2 cellular contexts compared by ENCODE assay signal in the genomic region with DNA sequence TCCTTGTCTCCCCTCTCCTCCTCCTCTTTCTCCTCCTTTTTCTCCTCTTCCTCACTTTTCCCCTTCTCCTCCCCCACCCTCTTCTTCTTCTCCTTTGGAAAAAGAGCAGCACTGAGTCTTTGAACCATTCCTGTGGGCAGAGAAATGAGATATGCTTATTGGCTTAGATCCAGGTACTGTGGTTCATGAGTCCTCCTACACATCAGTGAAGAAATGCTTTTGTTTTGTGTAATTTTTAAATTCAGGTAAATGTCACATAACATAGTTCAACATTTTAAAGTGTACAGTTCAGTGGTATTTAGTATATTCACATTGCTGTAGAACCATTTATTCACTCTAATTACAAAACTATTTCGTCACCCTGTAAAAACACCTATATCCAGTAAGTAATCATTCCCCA.
TF ChIP-seq lines count a peak whose summit lies in the region.

No MANE protein-coding gene starts in this region.

TF ChIP-seq in HepG2, 621 proteins besides CTCF, POLR2A, EP300 and RAD21:
- TF ChIP-seq, protein P1, sequence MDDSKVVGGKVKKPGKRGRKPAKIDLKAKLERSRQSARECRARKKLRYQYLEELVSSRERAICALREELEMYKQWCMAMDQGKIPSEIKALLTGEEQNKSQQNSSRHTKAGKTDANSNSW (CRISPR knock-in tag; IDR thresholded peaks at IDR 0.05; ENCODE audit: borderline replicate concordance): no peak
- TF ChIP-seq ATF7 (IDR thresholded peaks at IDR 0.05): 0 out of 2 replicates have a peak, but pooled peaks have one; percentile 28
- TF ChIP-seq ATF7 (CRISPR knock-in tag; IDR thresholded peaks at IDR 0.05): no peak

TF ChIP-seq in GM12878, 131 proteins besides CTCF, POLR2A, EP300 and RAD21 (continued from another document):
- TF ChIP-seq, protein P2, sequence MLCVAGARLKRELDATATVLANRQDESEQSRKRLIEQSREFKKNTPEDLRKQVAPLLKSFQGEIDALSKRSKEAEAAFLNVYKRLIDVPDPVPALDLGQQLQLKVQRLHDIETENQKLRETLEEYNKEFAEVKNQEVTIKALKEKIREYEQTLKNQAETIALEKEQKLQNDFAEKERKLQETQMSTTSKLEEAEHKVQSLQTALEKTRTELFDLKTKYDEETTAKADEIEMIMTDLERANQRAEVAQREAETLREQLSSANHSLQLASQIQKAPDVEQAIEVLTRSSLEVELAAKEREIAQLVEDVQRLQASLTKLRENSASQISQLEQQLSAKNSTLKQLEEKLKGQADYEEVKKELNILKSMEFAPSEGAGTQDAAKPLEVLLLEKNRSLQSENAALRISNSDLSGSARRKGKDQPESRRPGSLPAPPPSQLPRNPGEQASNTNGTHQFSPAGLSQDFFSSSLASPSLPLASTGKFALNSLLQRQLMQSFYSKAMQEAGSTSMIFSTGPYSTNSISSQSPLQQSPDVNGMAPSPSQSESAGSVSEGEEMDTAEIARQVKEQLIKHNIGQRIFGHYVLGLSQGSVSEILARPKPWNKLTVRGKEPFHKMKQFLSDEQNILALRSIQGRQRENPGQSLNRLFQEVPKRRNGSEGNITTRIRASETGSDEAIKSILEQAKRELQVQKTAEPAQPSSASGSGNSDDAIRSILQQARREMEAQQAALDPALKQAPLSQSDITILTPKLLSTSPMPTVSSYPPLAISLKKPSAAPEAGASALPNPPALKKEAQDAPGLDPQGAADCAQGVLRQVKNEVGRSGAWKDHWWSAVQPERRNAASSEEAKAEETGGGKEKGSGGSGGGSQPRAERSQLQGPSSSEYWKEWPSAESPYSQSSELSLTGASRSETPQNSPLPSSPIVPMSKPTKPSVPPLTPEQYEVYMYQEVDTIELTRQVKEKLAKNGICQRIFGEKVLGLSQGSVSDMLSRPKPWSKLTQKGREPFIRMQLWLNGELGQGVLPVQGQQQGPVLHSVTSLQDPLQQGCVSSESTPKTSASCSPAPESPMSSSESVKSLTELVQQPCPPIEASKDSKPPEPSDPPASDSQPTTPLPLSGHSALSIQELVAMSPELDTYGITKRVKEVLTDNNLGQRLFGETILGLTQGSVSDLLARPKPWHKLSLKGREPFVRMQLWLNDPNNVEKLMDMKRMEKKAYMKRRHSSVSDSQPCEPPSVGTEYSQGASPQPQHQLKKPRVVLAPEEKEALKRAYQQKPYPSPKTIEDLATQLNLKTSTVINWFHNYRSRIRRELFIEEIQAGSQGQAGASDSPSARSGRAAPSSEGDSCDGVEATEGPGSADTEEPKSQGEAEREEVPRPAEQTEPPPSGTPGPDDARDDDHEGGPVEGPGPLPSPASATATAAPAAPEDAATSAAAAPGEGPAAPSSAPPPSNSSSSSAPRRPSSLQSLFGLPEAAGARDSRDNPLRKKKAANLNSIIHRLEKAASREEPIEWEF (IDR thresholded peaks at IDR 0.05; ENCODE audit: insufficient replicate concordance, low read depth, low read length): no peak
- peak; percentile 51; the same call in 1 of the 2 replicates for TF ChIP-seq EED (IDR thresholded peaks at IDR 0.05; ENCODE audit: low read depth)
- TF ChIP-seq IKZF2 (IDR thresholded peaks at IDR 0.05): peak in 1 of 2 experiments; percentile 4; a peak in 1 of 4 replicates
- TF ChIP-seq ATF7 (IDR thresholded peaks at IDR 0.05; ENCODE audit: low read depth): 0 out of 2 replicates have a peak, but pooled peaks have one; percentile 11
- TF ChIP-seq NFIC (IDR thresholded peaks at IDR 0.05; ENCODE audit: low read depth, low read length): peak; percentile 59; the same call in 1 of the 2 replicates
- TF ChIP-seq MAX (IDR thresholded peaks at IDR 0.05; ENCODE audit: low read depth, low read length): no peak
TF ChIP-seq in GM12878: peak in this region for 5.
